Comparison of ENCODE assay signal across 1 cellular context in genomic region chr10:132922872-132923271, GRCh38.
TF ChIP-seq lines count a peak whose summit lies in the region.

No MANE protein-coding gene starts in this region.

TF ChIP-seq in H1, 55 proteins besides CTCF, POLR2A, EP300 and RAD21:
- no peak for TF ChIP-seq CHD1 (IDR thresholded peaks at IDR 0.05; ENCODE audit: low read depth, low read length)
- TF ChIP-seq YY1 (IDR thresholded peaks at IDR 0.05; ENCODE audit: low read depth, low read length), result no peak
- no peak for TF ChIP-seq ATF3 (IDR thresholded peaks at IDR 0.05; ENCODE audit: insufficient read depth, low read depth, low read length)
- no peak for TF ChIP-seq RFX5 (IDR thresholded peaks at IDR 0.05; ENCODE audit: borderline replicate concordance, low read depth, low read length)
- no peak for TF ChIP-seq TEAD4 (IDR thresholded peaks at IDR 0.05; ENCODE audit: low read depth, low read length)
- TF ChIP-seq CTBP2 (IDR thresholded peaks at IDR 0.05; ENCODE audit: borderline replicate concordance, insufficient read depth, insufficient read length, low read length), result no peak
- TF ChIP-seq RNF2 (IDR thresholded peaks at IDR 0.05; ENCODE audit: borderline replicate concordance, low read depth, low read length, missing control alignments, poor library complexity, severe bottlenecking), result no peak
- TF ChIP-seq CHD2 (IDR thresholded peaks at IDR 0.05; ENCODE audit: low read length), result no peak
- no peak for TF ChIP-seq ATF2 (IDR thresholded peaks at IDR 0.05; ENCODE audit: low read length)
- TF ChIP-seq EZH2 (IDR thresholded peaks at IDR 0.05; ENCODE audit: low read depth, low read length, severe bottlenecking), result no peak
- no peak for TF ChIP-seq CHD7 (IDR thresholded peaks at IDR 0.05; ENCODE audit: insufficient replicate concordance, low read length)
- no peak for TF ChIP-seq NRF1 (IDR thresholded peaks at IDR 0.05; ENCODE audit: low read depth, low read length)
- TF ChIP-seq SP1 (IDR thresholded peaks at IDR 0.05; ENCODE audit: low read depth, low read length), result no peak
- no peak for TF ChIP-seq ZNF274 (IDR thresholded peaks at IDR 0.05; ENCODE audit: borderline replicate concordance, extremely low read depth, low read length)
- TF ChIP-seq HDAC2 (IDR thresholded peaks at IDR 0.05; ENCODE audit: borderline replicate concordance in 1 of 2, low read depth in 2 of 2, low read length in 2 of 2), result no peak
- no peak for TF ChIP-seq ASH2L (IDR thresholded peaks at IDR 0.05; ENCODE audit: low read length)
- TF ChIP-seq SRF (IDR thresholded peaks at IDR 0.05; ENCODE audit: low read depth, low read length), result no peak
